25 cellular contexts compared by ENCODE assay signal in the genomic region with DNA sequence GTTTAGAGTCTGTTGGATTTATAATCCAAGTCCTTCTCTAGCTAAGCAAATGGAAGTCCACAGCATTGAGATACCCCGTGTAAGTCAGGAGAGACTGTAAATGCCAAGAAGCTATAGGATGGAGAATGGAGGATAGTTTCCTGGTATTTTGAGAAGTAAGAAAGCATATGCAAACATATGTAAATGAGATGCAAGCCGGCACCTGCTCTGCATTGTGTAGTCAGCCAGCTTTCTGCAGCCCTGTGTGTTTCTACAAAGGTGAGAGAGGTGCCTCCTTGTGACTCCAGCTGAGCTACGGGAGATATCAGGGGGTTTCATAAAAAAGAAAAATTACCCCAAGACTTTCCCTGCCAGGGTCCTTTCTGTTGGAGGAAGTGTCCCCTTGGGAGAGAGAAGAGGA.
"Had no signal": no experiment of that assay in that cellular context is flagged by ENCODE, and none has a peak within 500 bp of the region (broad histone marks: within the 10 kb centered on the region; RNA-seq: fewer than 3 reads in every experiment).

No MANE protein-coding gene starts in this region.

- H3K4me3 Mint-ChIP-seq: activated CD8-positive, alpha-beta T cell treated with anti-CD3 and anti-CD28 coated beads, Interleukin-2, amount 10 ng/mL, durations not matched to agents 7 days and 5 days; central memory CD8-positive, alpha-beta T cell; T-helper 1 cell treated with Interleukin-12 subunit alpha and Interleukin-12 subunit beta and Interleukin-4 antibody, amounts not matched to agents 30 μg/mL and 1 μg/mL, for 36 hours; WTC11 had no signal

- DNase-seq: activated CD4-positive, alpha-beta T cell treated with anti-CD3 and anti-CD28 coated beads for 48 hours; activated CD4-positive, alpha-beta T cell treated with anti-CD3 and anti-CD28 coated beads, Interleukin-2, amount 50 U/mL, for 4 hours; activated CD4-positive, CD25-positive, alpha-beta regulatory T cell treated with anti-CD3 and anti-CD28 coated beads, Interleukin-2, amount 50 U/mL, for 72 hours; activated CD8-positive, alpha-beta memory T cell treated with anti-CD3 and anti-CD28 coated beads, Interleukin-2, amount 50 U/mL, for 48 hours; activated CD8-positive, alpha-beta T cell treated with anti-CD3 and anti-CD28 coated beads, Interleukin-2, amount 10 ng/mL, durations not matched to agents 7 days and 5 days; activated naive CD4-positive, alpha-beta T cell treated with anti-CD3 and anti-CD28 coated beads, Interleukin-2, amount 50 U/mL, for 16 hours; activated T-cell treated with anti-CD3 and anti-CD28 coated beads, Interleukin-2, amount 50 U/mL, for 1 hour; amniotic stem cell; body of pancreas; MM.1S; NCI-H1105; NCI-H1436; NCI-H1694 treated with DMSO at 0.1 percent for 48 hours; NCI-H2029 treated with DMSO at 0.1 percent for 48 hours; NCI-H345; NCI-H510A; NCI-H82; Peyer's patch; SHP77 had no signal

- H3K4me2 ChIP-seq: KMS-11 had no signal

- H3K9me3 ChIP-seq: ascending aorta, body of pancreas, Peyer's patch, SJSA1 had no signal

- H3K9me3 Mint-ChIP-seq: central memory CD8-positive, alpha-beta T cell; T-helper 1 cell treated with Interleukin-12 subunit alpha and Interleukin-12 subunit beta and Interleukin-4 antibody, amounts not matched to agents 30 μg/mL and 1 μg/mL, for 36 hours; WTC11 had no signal

- ATAC-seq: activated CD8-positive, alpha-beta T cell treated with anti-CD3 and anti-CD28 coated beads, Interleukin-2, amount 10 ng/mL, durations not matched to agents 7 days and 5 days; body of pancreas; WTC11 had no signal

- H3K27ac Mint-ChIP-seq: activated CD8-positive, alpha-beta T cell treated with anti-CD3 and anti-CD28 coated beads, Interleukin-2, amount 10 ng/mL, durations not matched to agents 7 days and 5 days; T-helper 1 cell treated with Interleukin-12 subunit alpha and Interleukin-12 subunit beta and Interleukin-4 antibody, amounts not matched to agents 30 μg/mL and 1 μg/mL, for 36 hours; WTC11 had no signal

- H3K27ac ChIP-seq: ascending aorta, body of pancreas, KMS-11, Peyer's patch, SJSA1 had no signal

- H3K9ac ChIP-seq: KMS-11 had no signal

- H3K36me3 ChIP-seq: ascending aorta, Peyer's patch, SJSA1 had no signal

- H3K4me1 ChIP-seq: body of pancreas had no signal

- H3K4me1 Mint-ChIP-seq: central memory CD8-positive, alpha-beta T cell had no signal

- H3K36me3 Mint-ChIP-seq: WTC11 had no signal

- H3K4me3 ChIP-seq: ascending aorta, body of pancreas, Peyer's patch, SJSA1 had no signal

- H3K27me3 ChIP-seq: ascending aorta, body of pancreas, Peyer's patch, SJSA1 had no signal
